10 cellular contexts compared by ENCODE assay signal in the genomic region with DNA sequence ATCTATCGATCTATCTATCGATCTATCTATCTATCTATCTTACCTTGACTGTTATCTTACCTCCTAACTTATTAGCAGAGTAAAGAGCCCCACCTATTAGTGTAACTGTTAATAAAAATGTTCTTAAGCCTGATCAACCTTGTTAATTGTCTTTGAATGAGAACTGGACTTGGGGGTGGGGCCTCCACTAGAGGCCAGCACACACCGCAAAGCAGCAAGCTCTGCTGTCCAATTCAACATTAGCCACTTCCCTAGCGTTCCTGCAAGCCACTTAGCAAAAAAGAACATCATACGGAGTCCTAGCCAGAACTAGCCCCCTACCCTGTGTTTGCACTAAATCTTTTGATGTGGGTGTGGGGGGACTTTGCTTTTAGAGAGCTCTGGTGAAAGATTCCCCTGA.
A peak's percentile ranks its signal among the peaks of the same experiment; 100 is the strongest.
DNase-seq lines count a peak whose midpoint lies in the region; ATAC-seq and TF ChIP-seq lines count a peak whose summit lies in the region.
"Had no signal": no experiment of that assay in that cellular context is flagged by ENCODE, and none has a peak within 500 bp of the region (broad histone marks: within the 10 kb centered on the region; RNA-seq: fewer than 3 reads in every experiment).

No MANE protein-coding gene starts in this region.

- H3K9me3 Mint-ChIP-seq in progenitor cell of endocrine pancreas (ENCODE audit: low read depth) = no peaks in the 10 kb centered on the region
- H3K9me3 Mint-ChIP-seq: activated T-helper 17 cell treated with anti-CD3 and anti-CD28 coated beads, Interleukin-2, amount 50 U/mL, for 72 hours had no signal

- peak; percentile 35 for TF ChIP-seq CTCF in GM10266 (IDR thresholded peaks at IDR 0.05; ENCODE audit: control insufficient read depth, insufficient read depth, low read depth, missing control alignments)
- peak; percentile 64 for TF ChIP-seq CTCF in progenitor cell of endocrine pancreas (IDR thresholded peaks at IDR 0.05; ENCODE audit: unreplicated experiment)

- no peak for ATAC-seq in HG02981 (IDR thresholded peaks at IDR 0.05; ENCODE audit: unreplicated experiment)
- ATAC-seq in HG02642 (IDR thresholded peaks at IDR 0.05; ENCODE audit: poor library complexity, unreplicated experiment) = no peak
- ATAC-seq in GM21576 (IDR thresholded peaks at IDR 0.05; ENCODE audit: unreplicated experiment) = no peak
- no peak for ATAC-seq in GM19463 (IDR thresholded peaks at IDR 0.05; ENCODE audit: unreplicated experiment)
- ATAC-seq: activated T-helper 17 cell treated with anti-CD3 and anti-CD28 coated beads, Interleukin-2, amount 50 U/mL, for 72 hours had no signal

- H3K27ac Mint-ChIP-seq in progenitor cell of endocrine pancreas = no peak overlapping the region
- H3K27ac Mint-ChIP-seq: activated T-helper 17 cell treated with anti-CD3 and anti-CD28 coated beads, Interleukin-2, amount 50 U/mL, for 72 hours had no signal

- no peak overlapping the region for H3K4me3 Mint-ChIP-seq in progenitor cell of endocrine pancreas (ENCODE audit: low read depth)
- H3K4me3 Mint-ChIP-seq: activated T-helper 17 cell treated with anti-CD3 and anti-CD28 coated beads, Interleukin-2, amount 50 U/mL, for 72 hours had no signal

- no peaks in the 10 kb centered on the region for H3K36me3 Mint-ChIP-seq in progenitor cell of endocrine pancreas (ENCODE audit: insufficient read depth)

- DNase-seq in GM10266 (ENCODE audit: extremely low spot score) (no peak), fibroblast of peridontal ligament (ENCODE audit: extremely low read depth) (peak; percentile 11), progenitor cell of endocrine pancreas (ENCODE audit: low spot score, unreplicated experiment) (no peak)
- DNase-seq: MV-4-11 had no signal

- peaks cover 6% of the 10 kb centered on the region for H3K4me1 Mint-ChIP-seq in progenitor cell of endocrine pancreas (ENCODE audit: low read depth)
- H3K4me1 Mint-ChIP-seq: activated T-helper 17 cell treated with anti-CD3 and anti-CD28 coated beads, Interleukin-2, amount 50 U/mL, for 72 hours had no signal

- H3K27me3 Mint-ChIP-seq in progenitor cell of endocrine pancreas = peaks cover 72% of the 10 kb centered on the region

TF ChIP-seq in PFSK-1, 5 proteins besides CTCF, POLR2A, EP300 and RAD21:
- TF ChIP-seq, protein P1, sequence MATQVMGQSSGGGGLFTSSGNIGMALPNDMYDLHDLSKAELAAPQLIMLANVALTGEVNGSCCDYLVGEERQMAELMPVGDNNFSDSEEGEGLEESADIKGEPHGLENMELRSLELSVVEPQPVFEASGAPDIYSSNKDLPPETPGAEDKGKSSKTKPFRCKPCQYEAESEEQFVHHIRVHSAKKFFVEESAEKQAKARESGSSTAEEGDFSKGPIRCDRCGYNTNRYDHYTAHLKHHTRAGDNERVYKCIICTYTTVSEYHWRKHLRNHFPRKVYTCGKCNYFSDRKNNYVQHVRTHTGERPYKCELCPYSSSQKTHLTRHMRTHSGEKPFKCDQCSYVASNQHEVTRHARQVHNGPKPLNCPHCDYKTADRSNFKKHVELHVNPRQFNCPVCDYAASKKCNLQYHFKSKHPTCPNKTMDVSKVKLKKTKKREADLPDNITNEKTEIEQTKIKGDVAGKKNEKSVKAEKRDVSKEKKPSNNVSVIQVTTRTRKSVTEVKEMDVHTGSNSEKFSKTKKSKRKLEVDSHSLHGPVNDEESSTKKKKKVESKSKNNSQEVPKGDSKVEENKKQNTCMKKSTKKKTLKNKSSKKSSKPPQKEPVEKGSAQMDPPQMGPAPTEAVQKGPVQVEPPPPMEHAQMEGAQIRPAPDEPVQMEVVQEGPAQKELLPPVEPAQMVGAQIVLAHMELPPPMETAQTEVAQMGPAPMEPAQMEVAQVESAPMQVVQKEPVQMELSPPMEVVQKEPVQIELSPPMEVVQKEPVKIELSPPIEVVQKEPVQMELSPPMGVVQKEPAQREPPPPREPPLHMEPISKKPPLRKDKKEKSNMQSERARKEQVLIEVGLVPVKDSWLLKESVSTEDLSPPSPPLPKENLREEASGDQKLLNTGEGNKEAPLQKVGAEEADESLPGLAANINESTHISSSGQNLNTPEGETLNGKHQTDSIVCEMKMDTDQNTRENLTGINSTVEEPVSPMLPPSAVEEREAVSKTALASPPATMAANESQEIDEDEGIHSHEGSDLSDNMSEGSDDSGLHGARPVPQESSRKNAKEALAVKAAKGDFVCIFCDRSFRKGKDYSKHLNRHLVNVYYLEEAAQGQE (IDR thresholded peaks at IDR 0.05; ENCODE audit: insufficient read depth in 1 of 2, low read depth in 2 of 2, low read length in 2 of 2) = peak; percentile 52 to 74; a peak in 3 of 4 replicates
- TF ChIP-seq FOXP2 (optimal IDR thresholded peaks at IDR 0.05; ENCODE audit: borderline replicate concordance, extremely low read depth, extremely low read length, insufficient read depth) = no peak
